ENCODE assay signal across 24 cellular contexts in genomic region chr17:56029980-56030624, GRCh38.
"Had no signal": no experiment of that assay in that cellular context is flagged by ENCODE, and none has a peak within 500 bp of the region (broad histone marks: within the 10 kb centered on the region; RNA-seq: fewer than 3 reads in every experiment).

No MANE protein-coding gene starts in this region.

- H3K4me3 Mint-ChIP-seq: activated CD4-positive, alpha-beta memory T cell treated with anti-CD3 and anti-CD28 coated beads for 36 hours; activated CD8-positive, alpha-beta memory T cell treated with anti-CD3 and anti-CD28 coated beads, Interleukin-2, amount 10 ng/mL, durations not matched to agents 7 days and 5 days; activated naive CD4-positive, alpha-beta T cell treated with anti-CD3 and anti-CD28 coated beads for 36 hours; activated naive CD8-positive, alpha-beta T cell treated with anti-CD3 and anti-CD28 coated beads, Interleukin-2, amount 50 U/mL, for 24 hours; effector memory CD8-positive, alpha-beta T cell; naive thymus-derived CD4-positive, alpha-beta T cell had no signal

- H3K9me3 ChIP-seq: ascending aorta, breast epithelium, heart left ventricle, ovary, stomach, testis, upper lobe of left lung had no signal

- H3K4me1 ChIP-seq: ascending aorta, breast epithelium, heart left ventricle, stomach, testis had no signal

- H3K27ac ChIP-seq: ascending aorta, breast epithelium, epithelial cell of prostate, heart left ventricle, ovary, stomach, testis, upper lobe of left lung had no signal

- DNase-seq: activated CD4-positive, alpha-beta memory T cell treated with anti-CD3 and anti-CD28 coated beads for 36 hours; activated CD4-positive, alpha-beta T cell treated with anti-CD3 and anti-CD28 coated beads for 1 hour; activated CD8-positive, alpha-beta memory T cell treated with anti-CD3 and anti-CD28 coated beads, Interleukin-2, amount 10 ng/mL, durations not matched to agents 7 days and 5 days; activated naive CD4-positive, alpha-beta T cell treated with anti-CD3 and anti-CD28 coated beads for 36 hours; activated naive CD8-positive, alpha-beta T cell treated with anti-CD3 and anti-CD28 coated beads, Interleukin-2, amount 50 U/mL, for 24 hours; activated T-cell treated with anti-CD3 and anti-CD28 coated beads, Interleukin-2, amount 50 U/mL, for 1 hour; dermis blood vessel endothelial cell; effector memory CD8-positive, alpha-beta T cell; heart left ventricle; islet precursor cell; mammary epithelial cell; naive thymus-derived CD4-positive, alpha-beta T cell; ovary; stimulated activated CD4-positive, alpha-beta T cell treated with anti-CD3 and anti-CD28 coated beads, Interleukin-12 subunit alpha, Interleukin-12 subunit beta, amount 100 ng/mL, for 4 hours; stimulated activated CD4-positive, alpha-beta T cell treated with anti-CD3 and anti-CD28 coated beads, Interleukin-2, amount 100 ng/mL, for 24 hours; stomach; T1000; testis; upper lobe of left lung had no signal

- H3K27ac Mint-ChIP-seq: activated CD4-positive, alpha-beta memory T cell treated with anti-CD3 and anti-CD28 coated beads for 36 hours; activated CD8-positive, alpha-beta memory T cell treated with anti-CD3 and anti-CD28 coated beads, Interleukin-2, amount 10 ng/mL, durations not matched to agents 7 days and 5 days; activated naive CD4-positive, alpha-beta T cell treated with anti-CD3 and anti-CD28 coated beads for 36 hours; activated naive CD8-positive, alpha-beta T cell treated with anti-CD3 and anti-CD28 coated beads, Interleukin-2, amount 50 U/mL, for 24 hours; activated T-helper 2 cell treated with anti-CD3 and anti-CD28 coated beads, Interferon-gamma antibody, Interleukin-2, Interleukin-4, amounts not matched to agents 10 μg/mL and 5 μg/mL and 100 μg/mL, durations not matched to agents 14 hours and 24 hours and 36 hours; effector memory CD8-positive, alpha-beta T cell; naive thymus-derived CD4-positive, alpha-beta T cell had no signal

- H3K36me3 Mint-ChIP-seq: activated CD4-positive, alpha-beta memory T cell treated with anti-CD3 and anti-CD28 coated beads for 36 hours; activated CD8-positive, alpha-beta memory T cell treated with anti-CD3 and anti-CD28 coated beads, Interleukin-2, amount 10 ng/mL, durations not matched to agents 7 days and 5 days; naive thymus-derived CD4-positive, alpha-beta T cell had no signal

- H3K36me3 ChIP-seq: ascending aorta, breast epithelium, heart left ventricle, ovary, stomach, upper lobe of left lung had no signal

- H3K27me3 ChIP-seq: ascending aorta, breast epithelium, ovary, stomach, testis, upper lobe of left lung had no signal

- ATAC-seq: activated CD8-positive, alpha-beta memory T cell treated with anti-CD3 and anti-CD28 coated beads, Interleukin-2, amount 10 ng/mL, durations not matched to agents 7 days and 5 days; activated naive CD8-positive, alpha-beta T cell treated with anti-CD3 and anti-CD28 coated beads, Interleukin-2, amount 50 U/mL, for 24 hours; effector memory CD8-positive, alpha-beta T cell; heart left ventricle; left lobe of liver; naive thymus-derived CD4-positive, alpha-beta T cell had no signal

- H3K4me3 ChIP-seq: ascending aorta, breast epithelium, heart left ventricle, ovary, stomach, testis, upper lobe of left lung had no signal

- H3K9me3 Mint-ChIP-seq: activated CD4-positive, alpha-beta memory T cell treated with anti-CD3 and anti-CD28 coated beads for 36 hours; activated naive CD4-positive, alpha-beta T cell treated with anti-CD3 and anti-CD28 coated beads for 36 hours; activated naive CD8-positive, alpha-beta T cell treated with anti-CD3 and anti-CD28 coated beads, Interleukin-2, amount 50 U/mL, for 24 hours; activated T-helper 2 cell treated with anti-CD3 and anti-CD28 coated beads, Interferon-gamma antibody, Interleukin-2, Interleukin-4, amounts not matched to agents 10 μg/mL and 5 μg/mL and 100 μg/mL, durations not matched to agents 14 hours and 24 hours and 36 hours had no signal
